Comparison of ENCODE assay signal across 16 cellular contexts in the genomic region with DNA sequence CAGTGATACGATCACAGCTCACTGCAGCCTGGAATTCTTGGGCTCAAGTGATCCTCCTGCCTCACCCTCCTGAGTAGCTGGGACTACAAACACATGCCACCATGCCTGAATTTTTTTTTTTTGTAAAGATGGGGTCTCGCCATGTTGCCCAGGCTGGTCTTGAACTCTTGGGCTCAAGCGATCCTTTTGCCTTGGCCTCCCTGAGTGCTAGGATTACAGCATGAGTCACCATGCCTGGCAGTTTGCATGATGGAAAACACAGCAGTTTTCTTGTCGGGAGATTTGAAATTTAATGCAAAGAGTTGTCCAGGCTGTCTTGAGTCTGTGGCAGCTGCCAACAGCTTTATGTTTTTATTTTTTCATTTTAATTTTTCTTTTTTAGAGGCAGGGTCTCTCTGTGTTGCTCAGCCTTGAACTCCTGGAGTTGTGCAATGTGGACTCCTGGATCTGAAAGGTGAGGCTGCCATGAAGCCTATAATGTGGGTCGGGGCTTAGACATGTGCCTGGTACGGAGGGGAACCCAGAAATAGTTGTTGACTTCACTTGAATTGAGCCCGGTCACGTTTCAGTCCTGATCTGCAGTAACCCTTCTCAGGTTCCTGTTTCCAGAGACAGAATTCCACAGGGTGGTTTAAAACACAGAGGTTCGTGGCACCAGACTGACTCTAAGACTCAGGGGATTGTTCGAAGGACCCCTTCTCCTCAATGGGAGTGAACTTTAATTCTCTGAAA. TPM values are rescaled to one million over a fixed set of nuclear protein-coding genes. Genes with fewer than 3 reads are reported as not detected.
DNase-seq lines count a peak whose midpoint lies in the region; ATAC-seq, FAIRE-seq and TF ChIP-seq lines count a peak whose summit lies in the region.
"Had no signal": no experiment of that assay in that cellular context is flagged by ENCODE, and none has a peak within 500 bp of the region (broad histone marks: within the 10 kb centered on the region; RNA-seq: fewer than 3 reads in every experiment).

No MANE protein-coding gene starts in this region.

- H3K27ac ChIP-seq in K562 (ENCODE audit: extremely low read depth, low read depth, low read length): no peak overlapping the region
- no peak overlapping the region for H3K27ac ChIP-seq in stomach
- H3K27ac ChIP-seq in esophagus muscularis mucosa (replicated peaks in 1 of 4): no peak overlapping the region
- peak overlapping the region in 3 of 8 donors; percentile 28 to 46 (median 33) for H3K27ac ChIP-seq in spleen
- H3K27ac ChIP-seq: BLaER1 treated with 17β-estradiol and CSF1 and Interleukin-3, amounts not matched to agents 10 nM and 100 nM had no signal

- H2AFZ ChIP-seq in K562 (ENCODE audit: low read depth, low read length): no peak overlapping the region

- H3K27me3 ChIP-seq in H7 (ENCODE audit: control insufficient read depth, insufficient read depth, low read length): no peaks in the 10 kb centered on the region
- peaks cover 3 to 48% of the 10 kb centered on the region in 2 experiments; a peak in 2 of 5 replicates for H3K27me3 ChIP-seq in K562 (ENCODE audit: control insufficient read depth in 2 of 2, insufficient read depth in 2 of 2, low read length in 2 of 2)
- H3K27me3 ChIP-seq in stomach: peaks cover 0 to 30% (median 0%) of the 10 kb centered on the region in 3 donors
- H3K27me3 ChIP-seq in esophagus muscularis mucosa: peaks cover 0 to 44% (median 0%) of the 10 kb centered on the region in 4 donors
- H3K27me3 ChIP-seq in spleen (replicated peaks in 1 of 7): peaks cover 0 to 3% (median 0%) of the 10 kb centered on the region in 7 donors
- H3K27me3 ChIP-seq: BLaER1 treated with 17β-estradiol and CSF1 and Interleukin-3, amounts not matched to agents 10 nM and 100 nM had no signal

- intact Hi-C loops in K562 (cut with micrococcal nuclease): no loop called here
- intact Hi-C loops in stomach (cut with DNase I; ENCODE audit: low total_unique reads): no loop called here
- intact Hi-C loops in esophagus muscularis mucosa (cut with DNase I): no loop called here
- intact Hi-C loops in spleen (cut with DNase I; ENCODE audit: low total_unique reads): no loop called here

- ATAC-seq in K562: no peak
- ATAC-seq: Panc1 had no signal

- H3K4me3 ChIP-seq in H7 (ENCODE audit: insufficient read depth, low read depth, low read length) (no peak overlapping the region), K562 (no peak overlapping the region), stomach (no peak overlapping the region), esophagus muscularis mucosa (no peak overlapping the region), spleen (no peak overlapping the region)
- H3K4me3 ChIP-seq: BLaER1 treated with 17β-estradiol and CSF1 and Interleukin-3, amounts not matched to agents 10 nM and 100 nM had no signal

- POLR2A ChIA-PET in K562 (lab: Yijun Ruan, JAX): interaction anchor here (0.7 kb wide), 1 partner anchor 97 kb away, joined by 3 read pairs; no protein-coding TSS in a partner anchor

- no peak for FAIRE-seq in K562 (lab: Jason Lieb, UNC)
- FAIRE-seq: H1 had no signal

- H3K9me3 ChIP-seq in K562 (replicated peaks; ENCODE audit: control insufficient read depth, insufficient read depth, low read depth, low read length): no peaks in the 10 kb centered on the region
- no peaks in the 10 kb centered on the region for H3K9me3 ChIP-seq in stomach
- no peaks in the 10 kb centered on the region for H3K9me3 ChIP-seq in esophagus muscularis mucosa
- no peaks in the 10 kb centered on the region for H3K9me3 ChIP-seq in spleen

- TF ChIP-seq RAD21 in K562 (CRISPR knock-in tag; conservative IDR thresholded peaks at IDR 0.05 in 1 of 2, IDR thresholded peaks at IDR 0.05 in 1 of 2): no peak

- CTCF ChIA-PET in K562 (lab: Yijun Ruan, JAX; ENCODE audit: low intra/inter-chr PET ratio): no interaction called here

- no peaks in the 10 kb centered on the region for H3K36me3 ChIP-seq in H7 (replicated peaks; ENCODE audit: control insufficient read depth, insufficient read depth, low read length)
- no peaks in the 10 kb centered on the region for H3K36me3 ChIP-seq in K562 (ENCODE audit: control insufficient read depth, insufficient read depth, low read length)
- H3K36me3 ChIP-seq in stomach: peaks cover 0 to 15% (median 0%) of the 10 kb centered on the region in 4 donors
- H3K36me3 ChIP-seq in esophagus muscularis mucosa: no peaks in the 10 kb centered on the region
- H3K36me3 ChIP-seq in spleen: peaks cover 0 to 84% (median 14%) of the 10 kb centered on the region in 6 donors

- H3K4me1 ChIP-seq in K562 (replicated peaks in 1 of 2; ENCODE audit: control insufficient read depth in 2 of 2, insufficient read depth in 2 of 2, low read length in 2 of 2): peaks cover 0 to 3% of the 10 kb centered on the region in 2 experiments; a peak in 2 of 5 replicates
- H3K4me1 ChIP-seq in stomach: no peaks in the 10 kb centered on the region
- no peaks in the 10 kb centered on the region for H3K4me1 ChIP-seq in esophagus muscularis mucosa
- peaks cover 0 to 7% (median under 1%) of the 10 kb centered on the region in 6 donors for H3K4me1 ChIP-seq in spleen

- H3K9me1 ChIP-seq in K562 (ENCODE audit: control insufficient read depth, insufficient read depth, low read length): no peaks in the 10 kb centered on the region

- no peaks in the 10 kb centered on the region for H4K20me1 ChIP-seq in K562 (replicated peaks; ENCODE audit: control insufficient read depth, insufficient read depth, low read length)
- H4K20me1 ChIP-seq: BLaER1 treated with 17β-estradiol and CSF1 and Interleukin-3, amounts not matched to agents 10 nM and 100 nM had no signal

- H3K9ac ChIP-seq in K562 (ENCODE audit: insufficient read depth in 1 of 2, low read depth in 2 of 2, low read length in 2 of 2): no peak overlapping the region
- H3K9ac ChIP-seq: BLaER1 treated with 17β-estradiol and CSF1 and Interleukin-3, amounts not matched to agents 10 nM and 100 nM had no signal

- in situ Hi-C loops in K562 (cut with MboI): no loop called here

- DNase-seq in H7: peak; percentile 22
- peak in 1 of 4 experiments; percentile 2 for DNase-seq in K562 (ENCODE audit: extremely low read depth in 1 of 4, low spot score in 3 of 4)
- DNase-seq in mesenteric fat pad (ENCODE audit: low spot score): peak; percentile 22
- peak; percentile 8 for DNase-seq in stomach
- DNase-seq in esophagus muscularis mucosa (ENCODE audit: extremely low spot score): no peak
- DNase-seq in NCI-H146 (lab: John Stamatoyannopoulos, UW): no peak
- no peak for DNase-seq in spleen
- DNase-seq: Karpas-422, NCI-H1417, NCI-H2029 treated with DMSO at 0.1 percent for 48 hours, NCI-H510A, NCI-H82, Right ventricle myocardium superior had no signal

- TF ChIP-seq EP300 in K562 (IDR thresholded peaks at IDR 0.05; ENCODE audit: low read length) (no peak), stomach (IDR thresholded peaks at IDR 0.05) (no peak), esophagus muscularis mucosa (IDR thresholded peaks at IDR 0.05) (no peak)

- WGBS in K562 (ENCODE audit: insufficient coverage, low coverage, missing lambda C conversion rate): 0% methylated on average over 10 of the region's 10 CpGs
- 57 to 70% (median 67%) methylated on average over 10 of the region's 10 CpGs for WGBS in stomach, 5 donors
- 58% methylated on average over 9 of the region's 10 CpGs for WGBS in esophagus muscularis mucosa
- 72 to 80% (median 76%) methylated on average over 10 of the region's 10 CpGs for whole genome bisulfite sequencing in spleen, 5 donors

- no peaks in the 10 kb centered on the region for H3K79me2 ChIP-seq in K562 (ENCODE audit: control insufficient read depth, insufficient read depth, low read length)

- no peak overlapping the region for H3K4me2 ChIP-seq in K562 (ENCODE audit: insufficient read depth, low read length)

- TF ChIP-seq POLR2A in K562 (conservative IDR thresholded peaks at IDR 0.05) (no peak), stomach (IDR thresholded peaks at IDR 0.05) (no peak), esophagus muscularis mucosa (IDR thresholded peaks at IDR 0.05; ENCODE audit: low read depth) (no peak), spleen (IDR thresholded peaks at IDR 0.05) (no peak)

- no peak for TF ChIP-seq CTCF in K562 (IDR thresholded peaks at IDR 0.05 in 2 of 3, conservative IDR thresholded peaks at IDR 0.05 in 1 of 3; ENCODE audit: insufficient read depth in 2 of 3, low read depth in 1 of 3, low read length in 3 of 3)
- TF ChIP-seq CTCF in stomach (IDR thresholded peaks at IDR 0.05): no peak
- no peak for TF ChIP-seq CTCF in esophagus muscularis mucosa (IDR thresholded peaks at IDR 0.05)
- TF ChIP-seq CTCF in spleen (IDR thresholded peaks at IDR 0.05 in 8 of 11, conservative IDR thresholded peaks at IDR 0.05 in 3 of 11): no peak

- no TSS peak for BruUV-seq in K562 (replicated peaks; lab: Mats Ljungman, UMichigan)

RNA-seq across cellular contexts. Expression of gene CD300A, which starts 18.7 kb away (rescaled TPM):
- total RNA-seq in H7 (2014; rRNA removed; shearing (Covaris generic)): 0.07 and 0.48 TPM in 2 replicates
- 0.51 and 0.56 TPM in 2 replicates for total RNA-seq in K562 (2011; cell fraction: chromatin; rRNA removed; ENCODE audit: low replicate concordance)
- total RNA-seq in K562 (2011; cell fraction: nucleolus; rRNA removed): 0.39 and 0.67 TPM in 2 replicates
- 0.44 and 0.92 TPM in 2 replicates for total RNA-seq in K562 (2011; cell fraction: nucleoplasm; rRNA removed)
- total RNA-seq in K562 (2014; rRNA removed) (0.23 and 0.49 TPM in 2 replicates), K562 (2014; rRNA removed; fragmentation: Illumina TruSeq; extraction: Trizol) (0.22 and 0.29 TPM in 2 replicates), K562 (2015; rRNA removed; fragmentation: Illumina TruSeq; extraction: Trizol) (0.76 and 0.79 TPM in 2 replicates), K562 (2021) (0.36 and 0.44 TPM in 2 replicates), mesenteric fat pad (19.0 TPM), stomach (1 to 10 TPM in 3 of 5 donors, not detected in 2; 3.1 to 8.0 (median 5.3) TPM), esophagus muscularis mucosa (1 to 10 TPM; 1.2 to 4.1 (median 2.4) TPM), spleen (100 to 1,000 TPM in 6 of 7 donors, 10 to 100 TPM in 1; 95.6 to 142 (median 111) TPM)
- polyA plus RNA-seq in K562 (2011; rRNA removed) (1.7 and 19.7 TPM in 2 replicates), K562 (2014; fragmentation: Illumina TruSeq; extraction: Trizol) (0.39 and 0.50 TPM in 2 replicates), K562 (2014; fragmentation: Nextera tagmentation; extraction: Ambion mirVana) (under 1 TPM in 1 of 2 experiments, not detected in 1; 0.21 TPM), K562 (2014; rRNA removed) (0.26 and 0.50 TPM in 2 replicates), stomach (1 to 10 TPM; 1.8 to 4.7 (median 2.7) TPM), spleen (10 to 100 TPM; 34.2 to 93.3 (median 76.1) TPM)
- 1.4 and 20.9 TPM in 2 replicates for polyA plus RNA-seq in K562 (2011; cell fraction: cytosol; rRNA removed)
- polyA plus RNA-seq in K562 (2011; cell fraction: nucleus; rRNA removed): 1.1 and 15.8 TPM in 2 replicates
- 2.3 and 9.5 TPM in 2 replicates for polyA plus RNA-seq in K562 (2012)
- 0.60 and 6.1 TPM in 2 replicates for polyA minus RNA-seq in K562 (2011; rRNA and poly(A)+ RNA removed)
- polyA minus RNA-seq in K562 (2011; cell fraction: cytosol; rRNA and poly(A)+ RNA removed): 5.7 TPM in 1 of 2 replicates, not detected in the other
- 5.3 TPM in 1 of 2 replicates, not detected in the other for polyA minus RNA-seq in K562 (2011; cell fraction: nucleus; rRNA and poly(A)+ RNA removed)

RNA-seq across cellular contexts. Expression of gene CD300LB, which starts 46.1 kb away (rescaled TPM):
- total RNA-seq in H7 (2014; rRNA removed; shearing (Covaris generic)): not detected in 2 replicates
- not detected in 2 replicates for total RNA-seq in K562 (2011; cell fraction: chromatin; rRNA removed; ENCODE audit: low replicate concordance)
- total RNA-seq in K562 (2011; cell fraction: nucleolus; rRNA removed): not detected in 2 replicates
- total RNA-seq in K562 (2011; cell fraction: nucleoplasm; rRNA removed): not detected in 2 replicates
- not detected in 2 replicates for total RNA-seq in K562 (2014; rRNA removed)
- not detected in 2 replicates for total RNA-seq in K562 (2014; rRNA removed; fragmentation: Illumina TruSeq; extraction: Trizol)
- not detected in 2 replicates for total RNA-seq in K562 (2015; rRNA removed; fragmentation: Illumina TruSeq; extraction: Trizol)
- total RNA-seq in K562 (2021): not detected in 2 replicates
- polyA plus RNA-seq in K562 (2011; rRNA removed): not detected in 2 replicates
- polyA plus RNA-seq in K562 (2011; cell fraction: cytosol; rRNA removed): not detected in 2 replicates
- not detected in 2 replicates for polyA plus RNA-seq in K562 (2011; cell fraction: nucleus; rRNA removed)
- not detected in 2 replicates for polyA plus RNA-seq in K562 (2012)
- polyA plus RNA-seq in K562 (2014; fragmentation: Illumina TruSeq; extraction: Trizol): not detected in 2 replicates
- not detected for polyA plus RNA-seq in K562 (2014; fragmentation: Nextera tagmentation; extraction: Ambion mirVana)
- not detected in 2 replicates for polyA plus RNA-seq in K562 (2014; rRNA removed)
- polyA minus RNA-seq in K562 (2011; rRNA and poly(A)+ RNA removed): not detected in 2 replicates
- polyA minus RNA-seq in K562 (2011; cell fraction: cytosol; rRNA and poly(A)+ RNA removed): not detected in 2 replicates
- polyA minus RNA-seq in K562 (2011; cell fraction: nucleus; rRNA and poly(A)+ RNA removed): not detected in 2 replicates
- total RNA-seq in mesenteric fat pad: 1.3 TPM
- not detected for total RNA-seq in stomach
- under 1 TPM in 1 of 3 donors, not detected in 2; 0.25 TPM for polyA plus RNA-seq in stomach
- under 1 TPM in 3 of 4 donors, not detected in 1; 0.17 to 0.83 (median 0.23) TPM for total RNA-seq in esophagus muscularis mucosa
- total RNA-seq in spleen: 1 to 10 TPM; 1.2 to 5.6 (median 3.0) TPM
- polyA plus RNA-seq in spleen: 1 to 10 TPM in 2 of 3 donors, under 1 TPM in 1; 0.47 to 2.0 (median 1.0) TPM
- total RNA-seq: H1 had no signal
- polyA plus RNA-seq: H1 had no signal

RNA-seq across cellular contexts. Expression of gene GPRC5C, which starts 53.3 kb away (rescaled TPM):
- 35.3 and 48.8 TPM in 2 replicates for total RNA-seq in H7 (2014; rRNA removed; shearing (Covaris generic))
- total RNA-seq in K562 (2011; cell fraction: chromatin; rRNA removed; ENCODE audit: low replicate concordance): 2.8 and 8.7 TPM in 2 replicates
- total RNA-seq in K562 (2011; cell fraction: nucleolus; rRNA removed): 8.9 and 15.5 TPM in 2 replicates
- 4.5 and 7.9 TPM in 2 replicates for total RNA-seq in K562 (2011; cell fraction: nucleoplasm; rRNA removed)
- total RNA-seq in K562 (2014; rRNA removed) (6.5 and 7.6 TPM in 2 replicates), K562 (2014; rRNA removed; fragmentation: Illumina TruSeq; extraction: Trizol) (1.1 and 1.6 TPM in 2 replicates), K562 (2015; rRNA removed; fragmentation: Illumina TruSeq; extraction: Trizol) (4.1 and 4.4 TPM in 2 replicates), K562 (2021) (6.4 and 7.8 TPM in 2 replicates), mesenteric fat pad (17.9 TPM), stomach (100 to 1,000 TPM in 4 of 5 donors, 10 to 100 TPM in 1; 66.5 to 321 (median 141) TPM), esophagus muscularis mucosa (10 to 100 TPM; 12.6 to 23.6 (median 14.5) TPM), spleen (10 to 100 TPM; 24.1 to 70.0 (median 36.6) TPM)
- polyA plus RNA-seq in K562 (2011; rRNA removed) (9.0 and 85.5 TPM in 2 replicates), K562 (2014; fragmentation: Illumina TruSeq; extraction: Trizol) (2.1 and 4.1 TPM in 2 replicates), K562 (2014; fragmentation: Nextera tagmentation; extraction: Ambion mirVana) (under 1 TPM; 0.28 to 0.41 TPM), K562 (2014; rRNA removed) (5.9 and 9.6 TPM in 2 replicates), stomach (100 to 1,000 TPM in 2 of 3 donors, 10 to 100 TPM in 1; 84.5 to 145 (median 117) TPM), spleen (10 to 100 TPM; 11.0 to 19.7 (median 18.9) TPM)
- 26.1 and 77.2 TPM in 2 replicates for polyA plus RNA-seq in K562 (2011; cell fraction: cytosol; rRNA removed)
- 13.3 and 92.4 TPM in 2 replicates for polyA plus RNA-seq in K562 (2011; cell fraction: nucleus; rRNA removed)
- 8.7 and 24.4 TPM in 2 replicates for polyA plus RNA-seq in K562 (2012)
- polyA minus RNA-seq in K562 (2011; rRNA and poly(A)+ RNA removed): 4.1 and 15.3 TPM in 2 replicates
- 7.9 and 36.4 TPM in 2 replicates for polyA minus RNA-seq in K562 (2011; cell fraction: cytosol; rRNA and poly(A)+ RNA removed)
- 4.0 and 28.7 TPM in 2 replicates for polyA minus RNA-seq in K562 (2011; cell fraction: nucleus; rRNA and poly(A)+ RNA removed)

Comparison
In these comparisons a context has a peak if more than half of its experiments do, and no peak if none do; other contexts are left out.
1. DNase-seq: peak in H7 (single experiment), mesenteric fat pad (single experiment) and stomach (single experiment); none in esophagus muscularis mucosa (single experiment), NCI-H146 (single experiment) and spleen (single experiment).